8 cellular contexts compared by ENCODE assay signal in genomic region chr4:140237616-140238352, GRCh38.
DNase-seq lines count a peak whose midpoint lies in the region.

No MANE protein-coding gene starts in this region.

- DNase-seq in C1 segment of cervical spinal cord (lab: John Stamatoyannopoulos, UW) (peak in 13 of 14 donors; percentile 10 to 80 (median 61)), NCI-H128 (lab: John Stamatoyannopoulos, UW; ENCODE audit: unreplicated experiment) (peak; percentile 66), SW480 (ENCODE audit: low spot score) (peak; percentile 8), foreskin melanocyte (peak; percentile 72), nucleus accumbens (lab: John Stamatoyannopoulos, UW) (peak in 53 of 56 donors; percentile 6 to 81 (median 59))
- DNase-seq in activated CD4-positive, alpha-beta T cell treated with anti-CD3 and anti-CD28 coated beads for 48 hours: no peak
- DNase-seq in activated naive CD4-positive, alpha-beta T cell treated with Interleukin-2 at 50 U/mL for 16 hours: no peak
- no peak for DNase-seq in activated T-cell treated with anti-CD3 and anti-CD28 coated beads, Interleukin-2, amount 50 U/mL, for 48 hours

Comparison
In these comparisons a context has a peak if more than half of its experiments do, and no peak if none do; other contexts are left out.
1. DNase-seq: peak in C1 segment of cervical spinal cord (13 of 14), NCI-H128 (single experiment), SW480 (single experiment), foreskin melanocyte (single experiment) and nucleus accumbens (53 of 56); none in activated CD4-positive, alpha-beta T cell treated with anti-CD3 and anti-CD28 coated beads for 48 hours (single experiment), activated naive CD4-positive, alpha-beta T cell treated with Interleukin-2 at 50 U/mL for 16 hours (single experiment) and activated T-cell treated with anti-CD3 and anti-CD28 coated beads, Interleukin-2, amount 50 U/mL, for 48 hours (0 of 2).